Comparison of ENCODE assay signal across 1 cellular context in the genomic region with DNA sequence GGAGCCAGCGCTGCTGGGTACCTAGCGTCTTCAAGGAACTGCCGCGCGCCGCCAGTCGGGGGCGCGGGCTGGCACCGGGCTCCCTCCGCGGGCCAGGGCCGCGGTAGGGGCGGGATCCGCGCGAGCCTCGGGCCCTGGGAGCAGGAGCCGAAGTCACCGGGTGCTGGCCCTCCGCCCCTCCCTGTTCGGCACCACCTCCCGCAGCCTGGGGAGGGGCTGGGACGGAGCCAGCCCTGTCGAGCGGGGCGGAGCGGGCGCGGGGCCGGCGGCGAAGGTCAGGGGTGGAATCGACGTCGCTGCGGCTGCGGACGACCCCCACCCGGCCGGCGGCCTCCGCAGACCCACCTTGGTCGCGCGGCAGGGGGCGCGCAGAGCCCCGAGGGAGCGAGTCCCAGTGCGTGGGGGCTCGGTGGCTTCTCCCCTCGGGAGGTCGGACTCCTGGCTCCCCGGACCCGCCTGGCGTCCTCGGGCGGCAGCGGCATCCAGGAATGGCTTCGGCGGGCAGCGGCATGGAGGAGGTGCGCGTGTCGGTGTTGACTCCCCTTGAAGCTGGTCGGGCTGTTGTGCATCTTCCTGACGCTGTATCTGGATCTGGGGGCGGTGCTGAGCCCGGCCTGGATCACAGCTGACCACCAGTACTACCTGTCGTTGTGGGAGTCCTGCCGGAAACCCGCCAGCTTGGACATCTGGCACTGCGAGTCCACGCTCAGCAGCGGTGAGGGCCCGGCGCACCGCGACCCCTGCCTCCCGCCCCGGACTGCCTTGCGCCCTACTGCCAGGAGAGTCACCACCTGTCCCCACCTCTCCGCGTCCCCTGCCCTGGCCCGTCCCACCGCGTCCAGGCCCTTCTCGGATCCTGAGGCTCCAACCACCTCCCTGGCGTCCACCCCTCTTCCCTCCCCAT.
TF ChIP-seq lines count a peak whose summit lies in the region.

No MANE protein-coding gene starts in this region.

TF ChIP-seq in HEK293, 187 proteins besides CTCF, POLR2A, EP300 and RAD21 (continued from another document):
- TF ChIP-seq, protein P1, sequence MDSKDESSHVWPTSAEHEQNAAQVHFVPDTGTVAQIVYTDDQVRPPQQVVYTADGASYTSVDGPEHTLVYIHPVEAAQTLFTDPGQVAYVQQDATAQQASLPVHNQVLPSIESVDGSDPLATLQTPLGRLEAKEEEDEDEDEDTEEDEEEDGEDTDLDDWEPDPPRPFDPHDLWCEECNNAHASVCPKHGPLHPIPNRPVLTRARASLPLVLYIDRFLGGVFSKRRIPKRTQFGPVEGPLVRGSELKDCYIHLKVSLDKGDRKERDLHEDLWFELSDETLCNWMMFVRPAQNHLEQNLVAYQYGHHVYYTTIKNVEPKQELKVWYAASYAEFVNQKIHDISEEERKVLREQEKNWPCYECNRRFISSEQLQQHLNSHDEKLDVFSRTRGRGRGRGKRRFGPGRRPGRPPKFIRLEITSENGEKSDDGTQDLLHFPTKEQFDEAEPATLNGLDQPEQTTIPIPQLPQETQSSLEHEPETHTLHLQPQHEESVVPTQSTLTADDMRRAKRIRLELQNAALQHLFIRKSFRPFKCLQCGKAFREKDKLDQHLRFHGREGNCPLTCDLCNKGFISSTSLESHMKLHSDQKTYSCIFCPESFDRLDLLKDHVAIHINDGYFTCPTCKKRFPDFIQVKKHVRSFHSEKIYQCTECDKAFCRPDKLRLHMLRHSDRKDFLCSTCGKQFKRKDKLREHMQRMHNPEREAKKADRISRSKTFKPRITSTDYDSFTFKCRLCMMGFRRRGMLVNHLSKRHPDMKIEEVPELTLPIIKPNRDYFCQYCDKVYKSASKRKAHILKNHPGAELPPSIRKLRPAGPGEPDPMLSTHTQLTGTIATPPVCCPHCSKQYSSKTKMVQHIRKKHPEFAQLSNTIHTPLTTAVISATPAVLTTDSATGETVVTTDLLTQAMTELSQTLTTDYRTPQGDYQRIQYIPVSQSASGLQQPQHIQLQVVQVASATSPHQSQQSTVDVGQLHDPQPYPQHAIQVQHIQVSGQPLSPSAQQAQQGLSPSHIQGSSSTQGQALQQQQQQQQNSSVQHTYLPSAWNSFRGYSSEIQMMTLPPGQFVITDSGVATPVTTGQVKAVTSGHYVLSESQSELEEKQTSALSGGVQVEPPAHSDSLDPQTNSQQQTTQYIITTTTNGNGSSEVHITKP (tag by site-specific recombination; IDR thresholded peaks at IDR 0.05) = no peak
- TF ChIP-seq, protein P2, sequence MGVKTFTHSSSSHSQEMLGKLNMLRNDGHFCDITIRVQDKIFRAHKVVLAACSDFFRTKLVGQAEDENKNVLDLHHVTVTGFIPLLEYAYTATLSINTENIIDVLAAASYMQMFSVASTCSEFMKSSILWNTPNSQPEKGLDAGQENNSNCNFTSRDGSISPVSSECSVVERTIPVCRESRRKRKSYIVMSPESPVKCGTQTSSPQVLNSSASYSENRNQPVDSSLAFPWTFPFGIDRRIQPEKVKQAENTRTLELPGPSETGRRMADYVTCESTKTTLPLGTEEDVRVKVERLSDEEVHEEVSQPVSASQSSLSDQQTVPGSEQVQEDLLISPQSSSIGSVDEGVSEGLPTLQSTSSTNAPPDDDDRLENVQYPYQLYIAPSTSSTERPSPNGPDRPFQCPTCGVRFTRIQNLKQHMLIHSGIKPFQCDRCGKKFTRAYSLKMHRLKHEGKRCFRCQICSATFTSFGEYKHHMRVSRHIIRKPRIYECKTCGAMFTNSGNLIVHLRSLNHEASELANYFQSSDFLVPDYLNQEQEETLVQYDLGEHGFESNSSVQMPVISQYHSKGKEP (tag by site-specific recombination; IDR thresholded peaks at IDR 0.05) = no peak
- TF ChIP-seq ZNF19 (tag by site-specific recombination; IDR thresholded peaks at IDR 0.05; ENCODE audit: low read depth) = no peak
- TF ChIP-seq KLF10 (tag by site-specific recombination; IDR thresholded peaks at IDR 0.05) = no peak
- TF ChIP-seq, protein P3, sequence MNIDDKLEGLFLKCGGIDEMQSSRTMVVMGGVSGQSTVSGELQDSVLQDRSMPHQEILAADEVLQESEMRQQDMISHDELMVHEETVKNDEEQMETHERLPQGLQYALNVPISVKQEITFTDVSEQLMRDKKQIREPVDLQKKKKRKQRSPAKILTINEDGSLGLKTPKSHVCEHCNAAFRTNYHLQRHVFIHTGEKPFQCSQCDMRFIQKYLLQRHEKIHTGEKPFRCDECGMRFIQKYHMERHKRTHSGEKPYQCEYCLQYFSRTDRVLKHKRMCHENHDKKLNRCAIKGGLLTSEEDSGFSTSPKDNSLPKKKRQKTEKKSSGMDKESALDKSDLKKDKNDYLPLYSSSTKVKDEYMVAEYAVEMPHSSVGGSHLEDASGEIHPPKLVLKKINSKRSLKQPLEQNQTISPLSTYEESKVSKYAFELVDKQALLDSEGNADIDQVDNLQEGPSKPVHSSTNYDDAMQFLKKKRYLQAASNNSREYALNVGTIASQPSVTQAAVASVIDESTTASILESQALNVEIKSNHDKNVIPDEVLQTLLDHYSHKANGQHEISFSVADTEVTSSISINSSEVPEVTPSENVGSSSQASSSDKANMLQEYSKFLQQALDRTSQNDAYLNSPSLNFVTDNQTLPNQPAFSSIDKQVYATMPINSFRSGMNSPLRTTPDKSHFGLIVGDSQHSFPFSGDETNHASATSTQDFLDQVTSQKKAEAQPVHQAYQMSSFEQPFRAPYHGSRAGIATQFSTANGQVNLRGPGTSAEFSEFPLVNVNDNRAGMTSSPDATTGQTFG (tag by site-specific recombination; IDR thresholded peaks at IDR 0.05; ENCODE audit: borderline replicate concordance) = no peak
- TF ChIP-seq ZNF155 (tag by site-specific recombination; IDR thresholded peaks at IDR 0.05) = no peak
- TF ChIP-seq, protein P4, sequence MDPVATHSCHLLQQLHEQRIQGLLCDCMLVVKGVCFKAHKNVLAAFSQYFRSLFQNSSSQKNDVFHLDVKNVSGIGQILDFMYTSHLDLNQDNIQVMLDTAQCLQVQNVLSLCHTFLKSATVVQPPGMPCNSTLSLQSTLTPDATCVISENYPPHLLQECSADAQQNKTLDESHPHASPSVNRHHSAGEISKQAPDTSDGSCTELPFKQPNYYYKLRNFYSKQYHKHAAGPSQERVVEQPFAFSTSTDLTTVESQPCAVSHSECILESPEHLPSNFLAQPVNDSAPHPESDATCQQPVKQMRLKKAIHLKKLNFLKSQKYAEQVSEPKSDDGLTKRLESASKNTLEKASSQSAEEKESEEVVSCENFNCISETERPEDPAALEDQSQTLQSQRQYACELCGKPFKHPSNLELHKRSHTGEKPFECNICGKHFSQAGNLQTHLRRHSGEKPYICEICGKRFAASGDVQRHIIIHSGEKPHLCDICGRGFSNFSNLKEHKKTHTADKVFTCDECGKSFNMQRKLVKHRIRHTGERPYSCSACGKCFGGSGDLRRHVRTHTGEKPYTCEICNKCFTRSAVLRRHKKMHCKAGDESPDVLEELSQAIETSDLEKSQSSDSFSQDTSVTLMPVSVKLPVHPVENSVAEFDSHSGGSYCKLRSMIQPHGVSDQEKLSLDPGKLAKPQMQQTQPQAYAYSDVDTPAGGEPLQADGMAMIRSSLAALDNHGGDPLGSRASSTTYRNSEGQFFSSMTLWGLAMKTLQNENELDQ (tag by site-specific recombination; IDR thresholded peaks at IDR 0.05; ENCODE audit: low read depth) = no peak
- TF ChIP-seq ZNF747 (tag by site-specific recombination; IDR thresholded peaks at IDR 0.05) = no peak
